In genomic region chr15:73570355-73571032, GRCh38 we compare ENCODE assay signal across 16 cellular contexts.
DNase-seq lines count a peak whose midpoint lies in the region; ATAC-seq, FAIRE-seq and TF ChIP-seq lines count a peak whose summit lies in the region.
"Had no signal": no experiment of that assay in that cellular context is flagged by ENCODE, and none has a peak within 500 bp of the region (broad histone marks: within the 10 kb centered on the region; RNA-seq: fewer than 3 reads in every experiment).

No MANE protein-coding gene starts in this region.

- peaks cover 66% of the 10 kb centered on the region for H3K36me3 Mint-ChIP-seq in activated T-helper 2 cell treated with anti-CD3 and anti-CD28 coated beads, Interferon-gamma antibody, Interleukin-2, Interleukin-4, amounts not matched to agents 10 μg/mL and 5 μg/mL and 100 μg/mL, durations not matched to agents 14 hours and 24 hours and 36 hours (ENCODE audit: low read depth)

- no peak for FAIRE-seq in kidney (lab: Jason Lieb, UNC)
- FAIRE-seq: GM12892, K562, TTC549 had no signal

- H3K79me1 ChIP-seq in mesenchymal stem cell (replicated peaks; ENCODE audit: low read length, poor library complexity, severe bottlenecking), result peaks cover 29% of the 10 kb centered on the region

- peak overlapping the region; percentile 84 for H2BK5ac ChIP-seq in mesenchymal stem cell (ENCODE audit: low read depth, low read length, poor library complexity, severe bottlenecking)

- peak overlapping the region; percentile 75 for H3K27ac Mint-ChIP-seq in activated T-helper 2 cell treated with anti-CD3 and anti-CD28 coated beads, Interferon-gamma antibody, Interleukin-2, Interleukin-4, amounts not matched to agents 10 μg/mL and 5 μg/mL and 100 μg/mL, durations not matched to agents 14 hours and 24 hours and 36 hours

- no peak overlapping the region for H2BK120ac ChIP-seq in mesenchymal stem cell (ENCODE audit: low read depth, low read length)

- H4K91ac ChIP-seq in mesenchymal stem cell (ENCODE audit: low read length), result no peak overlapping the region

- H3K4me3 Mint-ChIP-seq in activated T-helper 2 cell treated with anti-CD3 and anti-CD28 coated beads, Interferon-gamma antibody, Interleukin-2, Interleukin-4, amounts not matched to agents 10 μg/mL and 5 μg/mL and 100 μg/mL, durations not matched to agents 14 hours and 24 hours and 36 hours (ENCODE audit: low read depth), result peak overlapping the region; percentile 13

- H3K27me3 ChIP-seq in cardiac muscle cell (no peaks in the 10 kb centered on the region), mesenchymal stem cell (ENCODE audit: control insufficient read depth in 1 of 2, insufficient read depth in 1 of 2, low read length in 2 of 2) (no peaks in the 10 kb centered on the region)
- H3K27me3 ChIP-seq: breast epithelium, right lobe of liver had no signal

- 91% methylated on average over 7 of the region's 7 CpGs for WGBS in mesenchymal stem cell

- DNase-seq in cardiac muscle cell (ENCODE audit: low read depth in 1 of 2, low spot score in 1 of 2) (no peak), Right ventricle myocardium superior (no peak), mesenchymal stem cell (no peak), activated gamma-delta T cell treated with Interleukin-2 at 50 U/mL for 16 hours (no peak), OCI-M1 (lab: John Stamatoyannopoulos, UW) (no peak), kidney (no peak)
- DNase-seq in activated T-helper 2 cell treated with anti-CD3 and anti-CD28 coated beads, Interferon-gamma antibody, Interleukin-2, Interleukin-4, amounts not matched to agents 10 μg/mL and 5 μg/mL and 100 μg/mL, durations not matched to agents 14 hours and 24 hours and 36 hours (ENCODE audit: low spot score), result no peak
- DNase-seq: activated T-cell treated with anti-CD3 and anti-CD28 coated beads, Interleukin-2, amount 50 U/mL, for 1 hour; lower lobe of right lung; right lobe of liver had no signal

- peak overlapping the region; percentile 97 for H2AK5ac ChIP-seq in mesenchymal stem cell (ENCODE audit: low read length, severe bottlenecking)

- H3K27me3 Mint-ChIP-seq in activated T-helper 2 cell treated with anti-CD3 and anti-CD28 coated beads, Interferon-gamma antibody, Interleukin-2, Interleukin-4, amounts not matched to agents 10 μg/mL and 5 μg/mL and 100 μg/mL, durations not matched to agents 14 hours and 24 hours and 36 hours (ENCODE audit: low read depth), result no peaks in the 10 kb centered on the region

- H3K9me3 Mint-ChIP-seq in activated T-helper 2 cell treated with anti-CD3 and anti-CD28 coated beads, Interferon-gamma antibody, Interleukin-2, Interleukin-4, amounts not matched to agents 10 μg/mL and 5 μg/mL and 100 μg/mL, durations not matched to agents 14 hours and 24 hours and 36 hours, result no peaks in the 10 kb centered on the region

- no peak overlapping the region for H3K14ac ChIP-seq in mesenchymal stem cell (ENCODE audit: low read length in 2 of 2)

- H3K9ac ChIP-seq in mesenchymal stem cell (ENCODE audit: low read length) (no peak overlapping the region), kidney (ENCODE audit: low read length in 2 of 2) (no peak overlapping the region)

- H2AFZ ChIP-seq in mesenchymal stem cell (ENCODE audit: low read depth, low read length), result no peak overlapping the region

- no peak overlapping the region for H3K4me2 ChIP-seq in mesenchymal stem cell (ENCODE audit: low read length, poor library complexity, severe bottlenecking)

- peak overlapping the region; percentile 10 for H3K27ac ChIP-seq in cardiac muscle cell
- H3K27ac ChIP-seq in mesenchymal stem cell (ENCODE audit: low read length, poor library complexity, severe bottlenecking), result peak overlapping the region; percentile 94
- H3K27ac ChIP-seq in kidney (ENCODE audit: low read depth in 2 of 2, low read length in 2 of 2), result no peak overlapping the region
- H3K27ac ChIP-seq: breast epithelium, coronary artery, lower lobe of right lung, right lobe of liver, thoracic aorta had no signal

- H3K9me3 ChIP-seq in cardiac muscle cell (ENCODE audit: low read depth) (no peaks in the 10 kb centered on the region), mesenchymal stem cell (ENCODE audit: control insufficient read depth, low read length) (no peaks in the 10 kb centered on the region), kidney (ENCODE audit: control insufficient read depth in 1 of 2, low read length in 2 of 2) (no peaks in the 10 kb centered on the region)
- H3K9me3 ChIP-seq: breast epithelium, lower lobe of right lung, right lobe of liver, thoracic aorta had no signal

- H3K18ac ChIP-seq in mesenchymal stem cell (ENCODE audit: low read depth in 1 of 2, low read length in 2 of 2), result no peak overlapping the region

- ATAC-seq in Right ventricle myocardium superior (ENCODE audit: poor library complexity), result no peak
- ATAC-seq: K562, lower lobe of right lung had no signal

- H4K8ac ChIP-seq in mesenchymal stem cell (ENCODE audit: low read length), result no peak overlapping the region

- peaks cover 28% of the 10 kb centered on the region for H3K4me1 Mint-ChIP-seq in activated T-helper 2 cell treated with anti-CD3 and anti-CD28 coated beads, Interferon-gamma antibody, Interleukin-2, Interleukin-4, amounts not matched to agents 10 μg/mL and 5 μg/mL and 100 μg/mL, durations not matched to agents 14 hours and 24 hours and 36 hours (ENCODE audit: low read depth)

- H3K4me1 ChIP-seq in cardiac muscle cell (ENCODE audit: low read depth) (no peaks in the 10 kb centered on the region), mesenchymal stem cell (ENCODE audit: control insufficient read depth, insufficient read depth, low read depth, low read length) (peaks cover 21% of the 10 kb centered on the region), kidney (ENCODE audit: control insufficient read depth in 1 of 2, insufficient read depth in 1 of 2, low read depth in 1 of 2, low read length in 2 of 2) (peaks cover 7 to 9% of the 10 kb centered on the region in 2 donors)
- H3K4me1 ChIP-seq: breast epithelium, right lobe of liver had no signal

- H3K4me3 ChIP-seq in cardiac muscle cell (no peak overlapping the region), mesenchymal stem cell (ENCODE audit: insufficient read depth in 1 of 2, low read depth in 1 of 2, low read length in 2 of 2) (no peak overlapping the region), kidney (ENCODE audit: low read length in 2 of 2) (no peak overlapping the region)
- H3K4me3 ChIP-seq: breast epithelium, coronary artery, K562, lower lobe of right lung, right lobe of liver, thoracic aorta had no signal

- TF ChIP-seq CTCF in cardiac muscle cell (IDR thresholded peaks at IDR 0.05; ENCODE audit: low read depth, low read length) (no peak), kidney (IDR thresholded peaks at IDR 0.05; ENCODE audit: borderline replicate concordance, extremely low read depth, insufficient read depth) (no peak)

- no peak overlapping the region for H2BK15ac ChIP-seq in mesenchymal stem cell (ENCODE audit: low read depth, poor library complexity, severe bottlenecking)

- H2BK12ac ChIP-seq in mesenchymal stem cell (ENCODE audit: low read length in 2 of 2), result peak overlapping the region in 1 of 2 experiments; percentile 14

- no peak overlapping the region for H3K23ac ChIP-seq in mesenchymal stem cell (ENCODE audit: low read length in 2 of 2)

- H3K36me3 ChIP-seq in cardiac muscle cell (peaks cover 61% of the 10 kb centered on the region), mesenchymal stem cell (ENCODE audit: control insufficient read depth in 1 of 2, insufficient read depth in 2 of 2, low read depth in 1 of 2, low read length in 2 of 2) (peaks cover 33 to 96% of the 10 kb centered on the region in 2 experiments), kidney (ENCODE audit: control insufficient read depth in 1 of 2, insufficient read depth in 2 of 2, low read length in 2 of 2) (peaks cover 14 to 45% of the 10 kb centered on the region in 2 donors)
- H3K36me3 ChIP-seq: breast epithelium had no signal

- intact Hi-C loops in Right ventricle myocardium superior (cut with DNase I), result no loop called here
- intact Hi-C loops in activated T-helper 2 cell treated with anti-CD3 and anti-CD28 coated beads, Interferon-gamma antibody, Interleukin-2, Interleukin-4, amounts not matched to agents 10 μg/mL and 5 μg/mL and 100 μg/mL, durations not matched to agents 14 hours and 24 hours and 36 hours (cut with micrococcal nuclease), result no loop called here
- intact Hi-C loops in kidney (cut with DNase I), result no loop called here

- no peak overlapping the region for H3K4ac ChIP-seq in mesenchymal stem cell (ENCODE audit: low read depth in 1 of 2, low read length in 2 of 2)

Comparison
In these comparisons a context has a peak if more than half of its experiments do, and no peak if none do; other contexts are left out.
1. H3K27ac ChIP-seq: peak in cardiac muscle cell (single experiment) and mesenchymal stem cell (single experiment); none in kidney (0 of 2).